Comparison of ENCODE assay signal across 27 cellular contexts in the genomic region with DNA sequence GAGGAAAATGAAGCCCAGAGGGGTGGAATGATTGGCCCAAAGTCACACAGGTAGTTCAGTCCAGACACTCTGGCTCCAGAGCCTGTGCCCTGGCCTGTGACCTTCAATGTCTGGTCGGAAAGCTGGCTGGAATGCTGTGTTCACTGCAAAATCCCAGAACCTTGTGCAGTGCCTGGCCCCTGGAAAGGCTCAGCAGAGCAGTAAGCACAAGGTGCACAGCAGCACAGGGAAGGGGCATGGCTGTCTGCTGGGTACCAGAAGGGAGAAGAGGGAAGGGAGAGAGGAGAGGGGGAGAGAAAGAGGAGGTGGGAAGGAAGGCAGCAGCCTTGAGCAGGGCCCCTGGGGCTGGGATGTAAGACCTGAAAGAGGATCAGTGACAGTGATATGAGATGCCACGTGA. TPM values are rescaled to one million over a fixed set of nuclear protein-coding genes. Genes with fewer than 3 reads are reported as not detected.
"Had no signal": no experiment of that assay in that cellular context is flagged by ENCODE, and none has a peak within 500 bp of the region (broad histone marks: within the 10 kb centered on the region; RNA-seq: fewer than 3 reads in every experiment).

No MANE protein-coding gene starts in this region.

- H3K9ac ChIP-seq: neural progenitor cell had no signal

- H3K36me3 ChIP-seq: breast epithelium, neural progenitor cell, pancreas, prostate gland, right lobe of liver, spleen, tibial artery, upper lobe of right lung had no signal

- ATAC-seq: effector memory CD8-positive, alpha-beta T cell; foreskin keratinocyte; left colon; pancreas; right lobe of liver; upper lobe of right lung had no signal

- DNase-seq: caudate nucleus; cortex of kidney; effector memory CD8-positive, alpha-beta T cell; foreskin keratinocyte; left colon; occipital lobe; pancreas; retina; right lobe of liver; spleen; stimulated activated CD4-positive, alpha-beta T cell treated with anti-CD3 and anti-CD28 coated beads, Interleukin-15, amount 100 ng/mL, for 24 hours; stimulated activated CD4-positive, alpha-beta T cell treated with anti-CD3 and anti-CD28 coated beads, Interleukin-1b, Interleukin-23, amount 100 ng/mL, for 48 hours; stimulated activated CD4-positive, alpha-beta T cell treated with anti-CD3 and anti-CD28 coated beads, Interleukin-4, amount 100 ng/mL, for 24 hours; stimulated activated naive CD4-positive, alpha-beta T cell treated with Interleukin-2 at 50 U/mL for 16 hours; tibial artery; upper lobe of right lung had no signal

- H3K27ac ChIP-seq: breast epithelium, foreskin keratinocyte, hepatocyte, neural progenitor cell, pancreas, prostate gland, right lobe of liver, spleen, tibial artery, upper lobe of right lung had no signal

- H3K27ac Mint-ChIP-seq: effector memory CD8-positive, alpha-beta T cell; mesothelial cell of epicardium; natural killer cell treated with Interleukin-12 subunit alpha and Interleukin-12 subunit beta and Interleukin-15 and Interleukin-18, amount 100 ng/mL, for 72 hours; neural progenitor cell had no signal

- H3K4me3 Mint-ChIP-seq: effector memory CD8-positive, alpha-beta T cell; mesothelial cell of epicardium; natural killer cell treated with Interleukin-12 subunit alpha and Interleukin-12 subunit beta and Interleukin-15 and Interleukin-18, amount 100 ng/mL, for 72 hours; neural progenitor cell had no signal

- H3K4me3 ChIP-seq: breast epithelium, hepatocyte, neural progenitor cell, pancreas, prostate gland, right lobe of liver, spleen, tibial artery, upper lobe of right lung had no signal

- H3K4me1 Mint-ChIP-seq: neural progenitor cell had no signal

- H3K36me3 Mint-ChIP-seq: mesothelial cell of epicardium, neural progenitor cell had no signal

- H3K9me3 ChIP-seq: pancreas, prostate gland, right lobe of liver, tibial artery had no signal

- H2AFZ ChIP-seq: hepatocyte, neural progenitor cell had no signal

- H3K27me3 ChIP-seq: breast epithelium, foreskin keratinocyte, hepatocyte, neural progenitor cell, pancreas, right lobe of liver, spleen, tibial artery, upper lobe of right lung had no signal

- H3K4me2 ChIP-seq: hepatocyte, neural progenitor cell had no signal

- H3K27me3 Mint-ChIP-seq: effector memory CD8-positive, alpha-beta T cell; natural killer cell treated with Interleukin-12 subunit alpha and Interleukin-12 subunit beta and Interleukin-15 and Interleukin-18, amount 100 ng/mL, for 72 hours had no signal

- H3K4me1 ChIP-seq: breast epithelium, foreskin keratinocyte, neural progenitor cell, pancreas, prostate gland, right lobe of liver had no signal

- H3K79me2 ChIP-seq: hepatocyte had no signal

RNA-seq across cellular contexts. Expression of a gene that starts 28.4 kb away (rescaled TPM):
- total RNA-seq: breast epithelium; chondrocyte; epithelial cell of proximal tubule; foreskin keratinocyte; hepatocyte; kidney epithelial cell; left colon; lower leg skin; mesothelial cell of epicardium; natural killer cell treated with Interleukin-12 subunit alpha and Interleukin-12 subunit beta and Interleukin-15 and Interleukin-18, amount 100 ng/mL, for 72 hours; occipital lobe; spleen; temporal lobe; upper lobe of right lung had no signal
- polyA plus RNA-seq: foreskin keratinocyte, hepatocyte, spleen had no signal
